26 cellular contexts compared by ENCODE assay signal in genomic region chr6:67165606-67166005, GRCh38.
"Had no signal": no experiment of that assay in that cellular context is flagged by ENCODE, and none has a peak within 500 bp of the region (broad histone marks: within the 10 kb centered on the region; RNA-seq: fewer than 3 reads in every experiment).

No MANE protein-coding gene starts in this region.

- H3K27me3 ChIP-seq: neural progenitor cell, ovary, right lobe of liver, sigmoid colon, thyroid gland, tibial nerve, upper lobe of right lung, uterus had no signal

- ATAC-seq: naive thymus-derived CD4-positive, alpha-beta T cell; natural killer cell; psoas muscle; right cardiac atrium; right lobe of liver; stimulated activated memory B cell treated with anti-CD40 and anti-IgM and Interleukin-4, amounts not matched to agents 10 μg/mL and 1 μg/mL and 100 μg/mL, for 72 hours; stimulated activated naive CD8-positive, alpha-beta T cell treated with anti-CD3 and anti-CD28 coated beads, Interleukin-15, amount 100 ng/mL, for 72 hours; stimulated activated naive CD8-positive, alpha-beta T cell treated with anti-CD3 and anti-CD28 coated beads, Interleukin-15, Interleukin-2, amounts not matched to agents 100 U/mL and 50 U/mL, for 24 hours; upper lobe of right lung had no signal

- H3K4me1 ChIP-seq: neural progenitor cell, parathyroid adenoma, psoas muscle, right lobe of liver, sigmoid colon, thyroid gland, tibial nerve, upper lobe of right lung, uterus had no signal

- H3K27ac ChIP-seq: neural progenitor cell, ovary, parathyroid adenoma, psoas muscle, right lobe of liver, sigmoid colon, thoracic aorta, thyroid gland, tibial nerve, upper lobe of right lung, uterus had no signal

- H3K79me2 ChIP-seq: parathyroid adenoma had no signal

- DNase-seq: naive thymus-derived CD4-positive, alpha-beta T cell; natural killer cell; occipital lobe; ovary; posterior cingulate gyrus; psoas muscle; right lobe of liver; sigmoid colon; small intestine; stimulated activated CD4-positive, alpha-beta T cell treated with anti-CD3 and anti-CD28 coated beads, Interleukin-15, amount 100 ng/mL, for 24 hours; stimulated activated CD4-positive, alpha-beta T cell treated with anti-CD3 and anti-CD28 coated beads, Interleukin-2, amount 100 ng/mL, for 24 hours; stimulated activated CD4-positive, alpha-beta T cell treated with anti-CD3 and anti-CD28 coated beads, Interleukin-2, amount 100 ng/mL, for 48 hours; stimulated activated CD4-positive, alpha-beta T cell treated with anti-CD3 and anti-CD28 coated beads, Interleukin-4, amount 100 ng/mL, for 4 hours; stimulated activated CD8-positive, alpha-beta memory T cell treated with anti-CD3 and anti-CD28 coated beads, Interleukin-4, amount 100 ng/mL, for 48 hours; stimulated activated naive CD4-positive, alpha-beta T cell; stimulated activated naive CD8-positive, alpha-beta T cell treated with anti-CD3 and anti-CD28 coated beads, Interleukin-15, amount 100 ng/mL, for 72 hours; stimulated activated naive CD8-positive, alpha-beta T cell treated with anti-CD3 and anti-CD28 coated beads, Interleukin-15, Interleukin-2, amounts not matched to agents 100 U/mL and 50 U/mL, for 24 hours; thyroid gland; upper lobe of right lung; uterus had no signal

- H3K9ac ChIP-seq: neural progenitor cell, parathyroid adenoma had no signal

- H3K9me3 ChIP-seq: ovary, right lobe of liver, thoracic aorta, thyroid gland, upper lobe of right lung, uterus had no signal

- H3K4me2 ChIP-seq: neural progenitor cell had no signal

- H3K4me3 ChIP-seq: neural progenitor cell, ovary, psoas muscle, right lobe of liver, sigmoid colon, thoracic aorta, thyroid gland, tibial nerve, upper lobe of right lung, uterus had no signal

- H3K36me3 ChIP-seq: neural progenitor cell, ovary, right lobe of liver, sigmoid colon, thoracic aorta, thyroid gland, tibial nerve, upper lobe of right lung, uterus had no signal

- H2AFZ ChIP-seq: neural progenitor cell, parathyroid adenoma had no signal
